2 cellular contexts compared by ENCODE assay signal in the genomic region with DNA sequence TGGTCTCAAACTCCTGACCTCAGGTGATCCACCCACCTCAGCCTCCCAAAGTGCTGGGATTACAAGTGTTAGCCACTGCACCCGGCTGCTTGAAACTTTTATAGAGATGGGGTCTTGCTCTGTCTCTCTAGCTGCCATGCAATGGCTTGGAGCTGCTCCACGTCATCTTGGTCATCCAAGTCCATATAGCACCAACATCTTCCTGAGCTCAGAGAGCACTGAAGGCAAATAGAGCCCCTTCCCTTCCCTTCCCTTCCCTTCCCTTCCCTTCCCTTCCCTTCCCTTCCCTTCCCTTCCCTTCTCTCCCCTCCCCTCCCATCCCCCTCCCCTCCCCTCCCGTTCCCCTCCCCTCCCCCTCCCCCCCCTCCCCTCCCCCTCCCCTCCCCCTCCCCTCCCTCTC. TPM values are rescaled to one million over a fixed set of nuclear protein-coding genes. Genes with fewer than 3 reads are reported as not detected.
"Had no signal": no experiment of that assay in that cellular context is flagged by ENCODE, and none has a peak within 500 bp of the region (broad histone marks: within the 10 kb centered on the region; RNA-seq: fewer than 3 reads in every experiment).

No MANE protein-coding gene starts in this region.

RNA-seq across cellular contexts. Expression of a gene that starts 22.5 kb away (rescaled TPM):
- total RNA-seq: G401, GM12878 had no signal
